ENCODE assay signal across 2 cellular contexts in genomic region chr12:70831538-70831937, GRCh38.
TF ChIP-seq lines count a peak whose summit lies in the region.

No MANE protein-coding gene starts in this region.

TF ChIP-seq in H1, 55 proteins besides CTCF, POLR2A, EP300 and RAD21:
- TF ChIP-seq TAF7 (optimal IDR thresholded peaks at IDR 0.05; ENCODE audit: borderline replicate concordance, low read depth, low read length) (no peak), CHD1 (IDR thresholded peaks at IDR 0.05; ENCODE audit: low read depth, low read length) (no peak), SP4 (IDR thresholded peaks at IDR 0.05; ENCODE audit: low read length) (no peak), HDAC6 (IDR thresholded peaks at IDR 0.05; ENCODE audit: low read depth, low read length) (no peak), POU5F1 (IDR thresholded peaks at IDR 0.05; ENCODE audit: low read depth, low read length) (no peak), JUN (IDR thresholded peaks at IDR 0.05; ENCODE audit: low read depth, low read length) (no peak), GABPA (IDR thresholded peaks at IDR 0.05; ENCODE audit: borderline replicate concordance, insufficient read depth, low read length) (no peak)
TF ChIP-seq in H1: peak in this region for 0.

TF ChIP-seq in HepG2, 621 proteins besides CTCF, POLR2A, EP300 and RAD21:
- TF ChIP-seq ZBTB7A (CRISPR knock-in tag; IDR thresholded peaks at IDR 0.05) = no peak
- no peak for TF ChIP-seq ZBTB49 (CRISPR knock-in tag; IDR thresholded peaks at IDR 0.05; ENCODE audit: borderline replicate concordance)
- no peak for TF ChIP-seq ZNF234 (CRISPR knock-in tag; conservative IDR thresholded peaks at IDR 0.05)
- no peak for TF ChIP-seq GATAD1 (CRISPR knock-in tag; IDR thresholded peaks at IDR 0.05)
- TF ChIP-seq ZBTB26 (CRISPR knock-in tag; IDR thresholded peaks at IDR 0.05; ENCODE audit: borderline replicate concordance) = no peak
- no peak for TF ChIP-seq ZNF674 (CRISPR knock-in tag; IDR thresholded peaks at IDR 0.05; ENCODE audit: low read depth)
- TF ChIP-seq ZBTB20 (CRISPR knock-in tag; IDR thresholded peaks at IDR 0.05; ENCODE audit: borderline replicate concordance, low read depth) = no peak
